ENCODE assay signal across 19 cellular contexts in the genomic region with DNA sequence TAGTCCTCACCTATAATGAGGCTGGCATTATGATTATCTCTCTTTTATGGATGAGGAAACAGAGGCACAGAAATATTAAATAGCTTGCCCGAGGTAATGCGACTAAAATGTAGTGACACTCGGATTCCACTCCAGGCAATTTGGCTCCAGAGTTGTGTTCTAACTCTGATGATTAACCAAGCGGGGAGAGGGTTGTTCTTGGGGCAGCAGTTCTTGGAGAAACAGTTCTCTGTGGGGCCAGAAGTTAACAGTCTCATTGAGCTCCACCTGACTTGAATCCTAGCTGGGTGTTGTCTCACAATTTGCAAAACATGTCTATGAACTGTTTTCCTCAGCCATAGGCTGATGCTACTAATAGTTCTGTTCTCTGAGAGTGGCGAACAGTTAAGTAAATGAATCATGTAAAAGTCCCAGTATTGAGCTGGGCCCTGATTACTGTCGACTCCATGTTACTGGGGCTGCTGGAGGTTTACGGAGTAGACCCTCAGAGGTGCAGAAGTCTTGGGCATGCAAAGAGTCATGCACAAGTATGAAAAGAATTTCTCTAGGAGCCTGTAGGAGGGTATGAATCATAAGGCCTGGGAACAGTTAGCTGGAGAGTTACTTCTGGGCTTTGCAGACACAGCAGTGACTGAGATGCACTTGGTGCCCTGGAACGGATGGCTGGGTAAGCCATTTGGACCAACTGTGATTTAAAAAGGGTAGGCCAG. TPM values are rescaled to one million over a fixed set of nuclear protein-coding genes. Genes with fewer than 3 reads are reported as not detected.
A peak's percentile ranks its signal among the peaks of the same experiment; 100 is the strongest.
DNase-seq lines count a peak whose midpoint lies in the region; ATAC-seq and TF ChIP-seq lines count a peak whose summit lies in the region.
"Had no signal": no experiment of that assay in that cellular context is flagged by ENCODE, and none has a peak within 500 bp of the region (broad histone marks: within the 10 kb centered on the region; RNA-seq: fewer than 3 reads in every experiment).

No MANE protein-coding gene starts in this region.

- H3K4me1 ChIP-seq in breast epithelium, result no peaks in the 10 kb centered on the region
- H3K4me1 ChIP-seq: gastroesophageal sphincter had no signal

- H3K27me3 Mint-ChIP-seq in MCF 10A (ENCODE audit: insufficient read depth, unreplicated experiment), result no peaks in the 10 kb centered on the region
- H3K27me3 Mint-ChIP-seq: activated naive CD4-positive, alpha-beta T cell treated with anti-CD3 and anti-CD28 coated beads, Interleukin-2, amount 50 U/mL, for 24 hours; naive thymus-derived CD8-positive, alpha-beta T cell had no signal

- H3K4me3 ChIP-seq in breast epithelium, result no peak overlapping the region
- H3K4me3 ChIP-seq in dorsolateral prefrontal cortex, result no peak overlapping the region
- H3K4me3 ChIP-seq: gastroesophageal sphincter had no signal

- H3K36me3 Mint-ChIP-seq in MCF 10A (ENCODE audit: insufficient read depth, unreplicated experiment), result peaks cover 4% of the 10 kb centered on the region
- H3K36me3 Mint-ChIP-seq: activated naive CD4-positive, alpha-beta T cell treated with anti-CD3 and anti-CD28 coated beads, Interleukin-2, amount 50 U/mL, for 24 hours; naive thymus-derived CD8-positive, alpha-beta T cell had no signal

- H3K27me3 ChIP-seq in breast epithelium (no peaks in the 10 kb centered on the region), dorsolateral prefrontal cortex (no peaks in the 10 kb centered on the region)
- H3K27me3 ChIP-seq: gastroesophageal sphincter had no signal

- TF ChIP-seq CTCF in MCF 10A (IDR thresholded peaks at IDR 0.05; ENCODE audit: unreplicated experiment), result no peak
- TF ChIP-seq CTCF in breast epithelium (IDR thresholded peaks at IDR 0.05), result no peak
- no peak for TF ChIP-seq CTCF in dorsolateral prefrontal cortex (IDR thresholded peaks at IDR 0.05 in 54 of 56, conservative IDR thresholded peaks at IDR 0.05 in 2 of 56; ENCODE audit: low read depth in 1 of 56, partially characterized antibody in 56 of 56)

- BruUV-seq in MCF 10A (replicated peaks; lab: Mats Ljungman, UMichigan), result no TSS peak

- H3K9me3 Mint-ChIP-seq in MCF 10A (ENCODE audit: unreplicated experiment), result no peaks in the 10 kb centered on the region
- H3K9me3 Mint-ChIP-seq: activated naive CD4-positive, alpha-beta T cell treated with anti-CD3 and anti-CD28 coated beads, Interleukin-2, amount 50 U/mL, for 24 hours; naive thymus-derived CD8-positive, alpha-beta T cell had no signal

- peak; percentile 35 for DNase-seq in MCF 10A (ENCODE audit: unreplicated experiment)
- no peak for DNase-seq in breast epithelium (ENCODE audit: low spot score in 2 of 2)
- DNase-seq in amniotic stem cell (lab: John Stamatoyannopoulos, UW), result peak; percentile 36
- DNase-seq in iris pigment epithelial cell (ENCODE audit: low read depth), result peak; percentile 93
- DNase-seq in DMS153 treated with DMSO at 0.1 percent for 48 hours (lab: John Stamatoyannopoulos, UW; ENCODE audit: unreplicated experiment), result no peak
- no peak for DNase-seq in Ammon's horn (ENCODE audit: low spot score)
- no peak for DNase-seq in dorsolateral prefrontal cortex
- DNase-seq: Calu3; cortex of kidney; left colon; naive thymus-derived CD8-positive, alpha-beta T cell; NCI-H1694; NCI-H524 treated with DMSO at 0.1 percent for 48 hours had no signal

- intact Hi-C loops in MCF 10A (cut with micrococcal nuclease), result no loop called here
- intact Hi-C loops in breast epithelium (cut with DNase I; ENCODE audit: low total_unique reads), result no loop called here
- intact Hi-C loops in dorsolateral prefrontal cortex (cut with DNase I), result no loop called here

- H3K27ac ChIP-seq in breast epithelium (no peak overlapping the region), dorsolateral prefrontal cortex (no peak overlapping the region)
- H3K27ac ChIP-seq: 22Rv1, gastroesophageal sphincter, VCaP had no signal

- no peak overlapping the region for H3K27ac Mint-ChIP-seq in MCF 10A (ENCODE audit: low read depth, unreplicated experiment)
- H3K27ac Mint-ChIP-seq: activated naive CD4-positive, alpha-beta T cell treated with anti-CD3 and anti-CD28 coated beads, Interleukin-2, amount 50 U/mL, for 24 hours; naive thymus-derived CD8-positive, alpha-beta T cell had no signal

- H3K36me3 ChIP-seq in breast epithelium, result no peaks in the 10 kb centered on the region
- H3K36me3 ChIP-seq: gastroesophageal sphincter had no signal

- H3K4me1 Mint-ChIP-seq in MCF 10A (ENCODE audit: insufficient read depth, unreplicated experiment), result peaks cover 7% of the 10 kb centered on the region

- POLR2A ChIA-PET in MCF 10A (lab: Yijun Ruan, JAX), result interaction anchor here (0.8 to 1.7 kb wide), 7 partner anchors 14 to 64 kb away, joined by 3 to 6 read pairs (median 3); a partner anchor contains a TSS

- no peaks in the 10 kb centered on the region for H3K9me3 ChIP-seq in breast epithelium
- H3K9me3 ChIP-seq: gastroesophageal sphincter had no signal

- H3K4me3 Mint-ChIP-seq in MCF 10A (ENCODE audit: unreplicated experiment), result no peak overlapping the region
- H3K4me3 Mint-ChIP-seq: activated naive CD4-positive, alpha-beta T cell treated with anti-CD3 and anti-CD28 coated beads, Interleukin-2, amount 50 U/mL, for 24 hours; naive thymus-derived CD8-positive, alpha-beta T cell had no signal

- ATAC-seq in GM18858 (IDR thresholded peaks at IDR 0.05; ENCODE audit: unreplicated experiment), result no peak
- ATAC-seq: gastroesophageal sphincter; left colon; naive thymus-derived CD8-positive, alpha-beta T cell had no signal

- CTCF ChIA-PET in MCF 10A (lab: Yijun Ruan, JAX), result interaction anchor here (0.6 to 3.4 kb wide), 5 partner anchors 14 to 1691 kb away, joined by 3 to 22 read pairs (median 4); no protein-coding TSS in a partner anchor

- no peak for TF ChIP-seq POLR2A in breast epithelium (IDR thresholded peaks at IDR 0.05)

RNA-seq across cellular contexts. Expression of a gene that starts 15.4 kb away (rescaled TPM):
- total RNA-seq in MCF 10A (2022), result 29.2 and 33.0 TPM in 2 replicates
- total RNA-seq in breast epithelium, result 10 to 100 TPM; 38.1 to 42.9 (median 40.4) TPM
- total RNA-seq in dorsolateral prefrontal cortex, result 100 to 1,000 TPM in 25 of 120 experiments, 10 to 100 TPM in 95; 64.4 to 125 (median 88.6) TPM

RNA-seq across cellular contexts. Expression of a gene that starts 25.5 kb away (rescaled TPM):
- total RNA-seq in MCF 10A (2022), result not detected in 2 replicates
- total RNA-seq in breast epithelium, result not detected
- total RNA-seq in dorsolateral prefrontal cortex, result 10 to 100 TPM in 60 of 120 experiments, 1 to 10 TPM in 60; 3.5 to 18.6 (median 10.0) TPM
- total RNA-seq: Calu3; gastroesophageal sphincter; naive thymus-derived CD8-positive, alpha-beta T cell; temporal lobe had no signal

Comparison
In these comparisons a context has a peak if more than half of its experiments do, and no peak if none do; other contexts are left out.
1. DNase-seq: peak in MCF 10A (single experiment), amniotic stem cell (single experiment) and iris pigment epithelial cell (single experiment); none in breast epithelium (0 of 2), DMS153 treated with DMSO at 0.1 percent for 48 hours (single experiment), Ammon's horn (single experiment) and dorsolateral prefrontal cortex (0 of 10).